1 cellular context compared by ENCODE assay signal in genomic region chr10:79129361-79129997, GRCh38.
TF ChIP-seq lines count a peak whose summit lies in the region.

No MANE protein-coding gene starts in this region.

TF ChIP-seq in IMR-90, 13 proteins besides CTCF, POLR2A, EP300 and RAD21 (continued from another document):
- TF ChIP-seq RFX5 (IDR thresholded peaks at IDR 0.05; ENCODE audit: low read depth, low read length), result no peak
